29 cellular contexts compared by ENCODE assay signal in genomic region chr1:162679298-162679697, GRCh38.
"Had no signal": no experiment of that assay in that cellular context is flagged by ENCODE, and none has a peak within 500 bp of the region (broad histone marks: within the 10 kb centered on the region; RNA-seq: fewer than 3 reads in every experiment).

No MANE protein-coding gene starts in this region.

- H3K9me3 ChIP-seq: thoracic aorta, uterus had no signal

- DNase-seq: activated CD4-positive, alpha-beta T cell treated with anti-CD3 and anti-CD28 coated beads for 36 hours; activated CD4-positive, CD25-positive, alpha-beta regulatory T cell; activated CD8-positive, alpha-beta memory T cell treated with anti-CD3 and anti-CD28 coated beads, Interleukin-2, amount 10 ng/mL, durations not matched to agents 7 days and 5 days; activated CD8-positive, alpha-beta T cell treated with anti-CD3 and anti-CD28 coated beads, Interleukin-2, amount 10 ng/mL, durations not matched to agents 7 days and 5 days; activated naive CD8-positive, alpha-beta T cell treated with anti-CD3 and anti-CD28 coated beads, Interleukin-2, amount 50 U/mL, for 24 hours; activated T-cell treated with anti-CD3 and anti-CD28 coated beads, Interleukin-2, amount 50 U/mL, for 48 hours; aorta; caudate nucleus; cortex of kidney; effector memory CD8-positive, alpha-beta T cell; erythroblast; head of caudate nucleus; hippocampal formation; left colon; naive thymus-derived CD8-positive, alpha-beta T cell; nucleus accumbens; right cardiac atrium; spleen; stimulated activated naive CD4-positive, alpha-beta T cell treated with Interleukin-2 at 50 U/mL for 16 hours; T-helper 1 cell; uterus had no signal

- H3K4me3 Mint-ChIP-seq: activated CD4-positive, alpha-beta T cell treated with anti-CD3 and anti-CD28 coated beads for 36 hours; activated CD8-positive, alpha-beta memory T cell treated with anti-CD3 and anti-CD28 coated beads, Interleukin-2, amount 10 ng/mL, durations not matched to agents 7 days and 5 days; activated CD8-positive, alpha-beta T cell treated with anti-CD3 and anti-CD28 coated beads, Interleukin-2, amount 10 ng/mL, durations not matched to agents 7 days and 5 days; activated naive CD4-positive, alpha-beta T cell treated with anti-CD3 and anti-CD28 coated beads, Interleukin-2, amount 50 U/mL, for 24 hours; activated naive CD8-positive, alpha-beta T cell treated with anti-CD3 and anti-CD28 coated beads, Interleukin-2, amount 50 U/mL, for 24 hours; brain; effector memory CD8-positive, alpha-beta T cell; mesothelial cell of epicardium; naive thymus-derived CD8-positive, alpha-beta T cell; neural crest cell; type B pancreatic cell had no signal

- H3K27ac Mint-ChIP-seq: activated CD4-positive, alpha-beta T cell treated with anti-CD3 and anti-CD28 coated beads for 36 hours; activated CD8-positive, alpha-beta memory T cell treated with anti-CD3 and anti-CD28 coated beads, Interleukin-2, amount 10 ng/mL, durations not matched to agents 7 days and 5 days; activated CD8-positive, alpha-beta T cell treated with anti-CD3 and anti-CD28 coated beads, Interleukin-2, amount 10 ng/mL, durations not matched to agents 7 days and 5 days; activated naive CD4-positive, alpha-beta T cell treated with anti-CD3 and anti-CD28 coated beads, Interleukin-2, amount 50 U/mL, for 24 hours; activated naive CD8-positive, alpha-beta T cell treated with anti-CD3 and anti-CD28 coated beads, Interleukin-2, amount 50 U/mL, for 24 hours; activated T-helper 2 cell treated with anti-CD3 and anti-CD28 coated beads, Interferon-gamma antibody, Interleukin-2, Interleukin-4, amounts not matched to agents 10 μg/mL and 5 μg/mL and 100 μg/mL, durations not matched to agents 14 hours and 24 hours and 36 hours; brain; effector memory CD8-positive, alpha-beta T cell; mesothelial cell of epicardium; naive thymus-derived CD8-positive, alpha-beta T cell; type B pancreatic cell had no signal

- FAIRE-seq: keratinocyte had no signal

- H3K4me1 ChIP-seq: spleen had no signal

- H3K27me3 Mint-ChIP-seq: activated CD8-positive, alpha-beta memory T cell treated with anti-CD3 and anti-CD28 coated beads, Interleukin-2, amount 10 ng/mL, durations not matched to agents 7 days and 5 days; activated naive CD4-positive, alpha-beta T cell treated with anti-CD3 and anti-CD28 coated beads, Interleukin-2, amount 50 U/mL, for 24 hours; activated naive CD8-positive, alpha-beta T cell treated with anti-CD3 and anti-CD28 coated beads, Interleukin-2, amount 50 U/mL, for 24 hours; brain; effector memory CD8-positive, alpha-beta T cell; type B pancreatic cell had no signal

- H3K27ac ChIP-seq: spleen had no signal

- H3K4me1 Mint-ChIP-seq: activated CD4-positive, alpha-beta T cell treated with anti-CD3 and anti-CD28 coated beads for 36 hours; activated CD8-positive, alpha-beta memory T cell treated with anti-CD3 and anti-CD28 coated beads, Interleukin-2, amount 10 ng/mL, durations not matched to agents 7 days and 5 days; activated naive CD4-positive, alpha-beta T cell treated with anti-CD3 and anti-CD28 coated beads, Interleukin-2, amount 50 U/mL, for 24 hours; activated naive CD8-positive, alpha-beta T cell treated with anti-CD3 and anti-CD28 coated beads, Interleukin-2, amount 50 U/mL, for 24 hours; naive thymus-derived CD8-positive, alpha-beta T cell; neural crest cell had no signal

- H3K9me3 Mint-ChIP-seq: activated naive CD4-positive, alpha-beta T cell treated with anti-CD3 and anti-CD28 coated beads, Interleukin-2, amount 50 U/mL, for 24 hours; activated naive CD8-positive, alpha-beta T cell treated with anti-CD3 and anti-CD28 coated beads, Interleukin-2, amount 50 U/mL, for 24 hours; activated T-helper 2 cell treated with anti-CD3 and anti-CD28 coated beads, Interferon-gamma antibody, Interleukin-2, Interleukin-4, amounts not matched to agents 10 μg/mL and 5 μg/mL and 100 μg/mL, durations not matched to agents 14 hours and 24 hours and 36 hours; effector memory CD8-positive, alpha-beta T cell had no signal

- H3K36me3 Mint-ChIP-seq: activated CD8-positive, alpha-beta memory T cell treated with anti-CD3 and anti-CD28 coated beads, Interleukin-2, amount 10 ng/mL, durations not matched to agents 7 days and 5 days; activated naive CD4-positive, alpha-beta T cell treated with anti-CD3 and anti-CD28 coated beads, Interleukin-2, amount 50 U/mL, for 24 hours had no signal

- H3K27me3 ChIP-seq: spleen, uterus had no signal

- H3K4me3 ChIP-seq: spleen, thoracic aorta, uterus had no signal

- ATAC-seq: activated CD4-positive, alpha-beta T cell treated with anti-CD3 and anti-CD28 coated beads for 36 hours; activated CD8-positive, alpha-beta memory T cell treated with anti-CD3 and anti-CD28 coated beads, Interleukin-2, amount 10 ng/mL, durations not matched to agents 7 days and 5 days; activated CD8-positive, alpha-beta T cell treated with anti-CD3 and anti-CD28 coated beads, Interleukin-2, amount 10 ng/mL, durations not matched to agents 7 days and 5 days; activated naive CD8-positive, alpha-beta T cell treated with anti-CD3 and anti-CD28 coated beads, Interleukin-2, amount 50 U/mL, for 24 hours; effector memory CD8-positive, alpha-beta T cell; left colon; naive thymus-derived CD8-positive, alpha-beta T cell; right cardiac atrium had no signal

- H3K36me3 ChIP-seq: spleen, thoracic aorta, uterus had no signal
